ENCODE assay signal across 28 cellular contexts in genomic region chr18:24447961-24448360, GRCh38. TPM values are rescaled to one million over a fixed set of nuclear protein-coding genes. Genes with fewer than 3 reads are reported as not detected.
"Had no signal": no experiment of that assay in that cellular context is flagged by ENCODE, and none has a peak within 500 bp of the region (broad histone marks: within the 10 kb centered on the region; RNA-seq: fewer than 3 reads in every experiment).

No MANE protein-coding gene starts in this region.

- H3K4me1 Mint-ChIP-seq: endodermal cell, mesothelial cell of epicardium had no signal

- H3K27me3 ChIP-seq: colonic mucosa, esophagus squamous epithelium, gastrocnemius medialis, heart right ventricle, left lung had no signal

- H3K4me3 Mint-ChIP-seq: dendritic cell treated with granulocyte-macrophage colony-stimulating factor and Interleukin-4, amounts not matched to agents 40 ng/mL and 50 ng/mL, for 4 days; effector memory CD8-positive, alpha-beta T cell; endodermal cell; mesothelial cell of epicardium; naive B cell had no signal

- DNase-seq: colonic mucosa; cortex of kidney; effector CD8-positive, alpha-beta T cell; effector memory CD8-positive, alpha-beta T cell; endodermal cell; erythroblast; esophagus squamous epithelium; foreskin fibroblast; foreskin melanocyte; gastrocnemius medialis; glutamatergic neuron; heart right ventricle; hippocampal formation; left cardiac atrium; left lung; left ventricle myocardium superior; lower lobe of right lung; mesenchymal stem cell; mucosa of descending colon; naive B cell had no signal

- H3K4me1 ChIP-seq: colonic mucosa, esophagus squamous epithelium, gastrocnemius medialis, heart right ventricle, left lung, lower lobe of right lung had no signal

- H3K27ac ChIP-seq: colonic mucosa, epithelial cell of prostate, esophagus squamous epithelium, gastrocnemius medialis, heart right ventricle, left lung, lower lobe of right lung had no signal

- H3K9me3 ChIP-seq: colonic mucosa, esophagus squamous epithelium, gastrocnemius medialis, heart right ventricle, left lung, lower lobe of right lung, mucosa of descending colon had no signal

- H3K4me3 ChIP-seq: colonic mucosa, esophagus squamous epithelium, gastrocnemius medialis, heart right ventricle, left lung, lower lobe of right lung, mucosa of descending colon had no signal

- ATAC-seq: effector memory CD8-positive, alpha-beta T cell; esophagus mucosa; gastrocnemius medialis; heart right ventricle; left cardiac atrium; left lung; left ventricle myocardium superior; lower lobe of right lung had no signal

- H3K27me3 Mint-ChIP-seq: dendritic cell treated with granulocyte-macrophage colony-stimulating factor and Interleukin-4, amounts not matched to agents 40 ng/mL and 50 ng/mL, for 4 days; effector memory CD8-positive, alpha-beta T cell; naive B cell had no signal

- H3K27ac Mint-ChIP-seq: dendritic cell treated with granulocyte-macrophage colony-stimulating factor and Interleukin-4, amounts not matched to agents 40 ng/mL and 50 ng/mL, for 4 days; effector memory CD8-positive, alpha-beta T cell; endodermal cell; mesothelial cell of epicardium had no signal

- H3K36me3 ChIP-seq: colonic mucosa had no signal

RNA-seq across cellular contexts. Expression of gene HRH4, which starts 12.5 kb away (rescaled TPM):
- total RNA-seq: dermis microvascular lymphatic vessel endothelial cell, gastrocnemius medialis, glomerular endothelial cell, kidney epithelial cell, left cardiac atrium, lung microvascular endothelial cell, mesothelial cell of epicardium had no signal
